ENCODE assay signal across 8 cellular contexts in the genomic region with DNA sequence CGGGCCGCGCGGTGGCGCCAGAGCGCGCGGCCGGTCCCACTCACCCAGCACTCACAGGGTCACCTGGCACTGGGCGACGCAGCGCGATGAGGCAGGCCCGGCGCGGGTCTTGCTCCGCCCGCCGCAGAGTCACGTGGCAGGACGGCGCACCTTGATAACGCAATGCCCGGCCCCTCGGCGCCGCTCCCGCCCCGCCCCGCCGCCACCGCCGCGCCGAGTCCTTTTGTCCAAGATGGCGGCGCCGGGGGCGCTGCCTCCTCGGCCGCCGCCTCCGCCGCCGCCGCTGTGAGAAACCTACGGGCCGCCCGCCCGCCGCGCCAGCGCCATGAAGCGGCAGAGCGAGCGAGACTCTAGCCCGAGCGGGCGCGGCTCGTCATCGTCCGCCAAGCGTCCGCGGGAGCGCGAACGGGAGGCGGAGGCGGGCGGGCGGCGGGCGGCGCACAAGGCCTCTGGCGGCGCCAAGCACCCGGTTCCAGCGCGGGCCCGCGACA. TPM values are rescaled to one million over a fixed set of nuclear protein-coding genes. Genes with fewer than 3 reads are reported as not detected.
A peak's percentile ranks its signal among the peaks of the same experiment; 100 is the strongest.
DNase-seq lines count a peak whose midpoint lies in the region; TF ChIP-seq lines count a peak whose summit lies in the region.

A gene with protein sequence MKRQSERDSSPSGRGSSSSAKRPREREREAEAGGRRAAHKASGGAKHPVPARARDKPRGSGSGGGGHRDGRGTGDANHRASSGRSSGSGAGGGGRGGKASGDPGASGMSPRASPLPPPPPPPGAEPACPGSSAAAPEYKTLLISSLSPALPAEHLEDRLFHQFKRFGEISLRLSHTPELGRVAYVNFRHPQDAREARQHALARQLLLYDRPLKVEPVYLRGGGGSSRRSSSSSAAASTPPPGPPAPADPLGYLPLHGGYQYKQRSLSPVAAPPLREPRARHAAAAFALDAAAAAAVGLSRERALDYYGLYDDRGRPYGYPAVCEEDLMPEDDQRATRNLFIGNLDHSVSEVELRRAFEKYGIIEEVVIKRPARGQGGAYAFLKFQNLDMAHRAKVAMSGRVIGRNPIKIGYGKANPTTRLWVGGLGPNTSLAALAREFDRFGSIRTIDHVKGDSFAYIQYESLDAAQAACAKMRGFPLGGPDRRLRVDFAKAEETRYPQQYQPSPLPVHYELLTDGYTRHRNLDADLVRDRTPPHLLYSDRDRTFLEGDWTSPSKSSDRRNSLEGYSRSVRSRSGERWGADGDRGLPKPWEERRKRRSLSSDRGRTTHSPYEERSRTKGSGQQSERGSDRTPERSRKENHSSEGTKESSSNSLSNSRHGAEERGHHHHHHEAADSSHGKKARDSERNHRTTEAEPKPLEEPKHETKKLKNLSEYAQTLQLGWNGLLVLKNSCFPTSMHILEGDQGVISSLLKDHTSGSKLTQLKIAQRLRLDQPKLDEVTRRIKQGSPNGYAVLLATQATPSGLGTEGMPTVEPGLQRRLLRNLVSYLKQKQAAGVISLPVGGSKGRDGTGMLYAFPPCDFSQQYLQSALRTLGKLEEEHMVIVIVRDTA (plus strand): TSS at position 211 of the 491 bp plus-strand sequence. CDS start 115 bp downstream, at position 326.

- H3K9me3 ChIP-seq in ES-I3 (ENCODE audit: control insufficient read depth, insufficient read depth, low read length) (peaks cover 8% of the 10 kb centered on the region; the same call in 1 of the 2 replicates), neural progenitor cell (ENCODE audit: low read depth) (no peaks in the 10 kb centered on the region), subcutaneous abdominal adipose tissue (ENCODE audit: control insufficient read depth in 5 of 5, low read length in 5 of 5) (no peaks in the 10 kb centered on the region)

- H3K27ac Mint-ChIP-seq in neural progenitor cell: peak within 1 kb of the TSS; percentile 66

- H2AFZ ChIP-seq in neural progenitor cell (replicated peaks): peak within 1 kb of the TSS; percentile 80

- peak; percentile 99 for DNase-seq in H7
- DNase-seq in M059J (ENCODE audit: low read depth): peak; percentile 92
- peak; percentile 70 for DNase-seq in SIG-M5 (lab: John Stamatoyannopoulos, UW)
- peak; percentile 96 for DNase-seq in activated gamma-delta T cell treated with Interleukin-2 at 50 U/mL for 16 hours
- DNase-seq in foreskin fibroblast: peak; percentile 97 to 99
- DNase-seq in neural progenitor cell (ENCODE audit: low spot score): peak; percentile 99

- H3K4me1 Mint-ChIP-seq in neural progenitor cell: peaks cover 47% of the 10 kb centered on the region

- H3K27me3 ChIP-seq in H7 (ENCODE audit: control insufficient read depth, insufficient read depth, low read length) (no peaks in the 10 kb centered on the region), neural progenitor cell (no peaks in the 10 kb centered on the region), subcutaneous abdominal adipose tissue (ENCODE audit: control insufficient read depth in 5 of 5, insufficient read depth in 4 of 5, low read length in 5 of 5) (no peaks in the 10 kb centered on the region)

- H3K9ac ChIP-seq in ES-I3 (ENCODE audit: low read depth, low read length) (peak within 1 kb of the TSS; percentile 75), neural progenitor cell (peak within 1 kb of the TSS; percentile 99), subcutaneous abdominal adipose tissue (ENCODE audit: low read length in 5 of 5) (peak within 1 kb of the TSS in 4 of 5 donors; percentile 68 to 86 (median 80))

- H3K4me2 ChIP-seq in neural progenitor cell: peak within 1 kb of the TSS; percentile 96

- H3K4me1 ChIP-seq in ES-I3 (ENCODE audit: insufficient read depth, low read length): peaks cover 4% of the 10 kb centered on the region
- H3K4me1 ChIP-seq in neural progenitor cell: peaks cover 36% of the 10 kb centered on the region
- H3K4me1 ChIP-seq in subcutaneous abdominal adipose tissue (ENCODE audit: control insufficient read depth in 5 of 5, insufficient read depth in 5 of 5, low read length in 5 of 5): peaks cover 15 to 72% (median 67%) of the 10 kb centered on the region in 5 donors

- TF ChIP-seq CTCF in foreskin fibroblast (IDR thresholded peaks at IDR 0.05; ENCODE audit: low read depth, low read length) (peak; percentile 81), neural progenitor cell (IDR thresholded peaks at IDR 0.05) (peak; percentile 69)

- H3K27ac ChIP-seq in neural progenitor cell (peak within 1 kb of the TSS; percentile 92), subcutaneous abdominal adipose tissue (ENCODE audit: low read depth, low read length) (peak within 1 kb of the TSS; percentile 67)

- H3K4me3 Mint-ChIP-seq in neural progenitor cell: peak within 1 kb of the TSS; percentile 87

- peaks cover 71% of the 10 kb centered on the region for H3K79me2 ChIP-seq in neural progenitor cell (ENCODE audit: low read depth)

- peaks cover 15% of the 10 kb centered on the region for H3K27me3 Mint-ChIP-seq in neural progenitor cell (ENCODE audit: insufficient read depth, low read depth)

- H3F3A ChIP-seq in neural progenitor cell (ENCODE audit: low read depth): peaks cover 65% of the 10 kb centered on the region

- peak within 1 kb of the TSS; percentile 64 for H3K4me3 ChIP-seq in H7 (ENCODE audit: insufficient read depth, low read depth, low read length)
- H3K4me3 ChIP-seq in foreskin fibroblast (ENCODE audit: low read depth in 1 of 2, low read length in 2 of 2): peak within 1 kb of the TSS; percentile 64 to 66
- H3K4me3 ChIP-seq in neural progenitor cell: peak within 1 kb of the TSS; percentile 92
- H3K4me3 ChIP-seq in subcutaneous abdominal adipose tissue (ENCODE audit: low read depth in 1 of 5, low read length in 5 of 5): peak within 1 kb of the TSS; percentile 67 to 80 (median 74)

- H4K20me1 ChIP-seq in neural progenitor cell (ENCODE audit: low read depth): peaks cover 73% of the 10 kb centered on the region

- H3K36me3 ChIP-seq in ES-I3 (ENCODE audit: insufficient read depth, low read length): peaks cover 47% of the 10 kb centered on the region
- peaks cover 54% of the 10 kb centered on the region for H3K36me3 ChIP-seq in H7 (replicated peaks; ENCODE audit: control insufficient read depth, insufficient read depth, low read length)
- H3K36me3 ChIP-seq in neural progenitor cell: peaks cover 14% of the 10 kb centered on the region
- peaks cover 0 to 69% (median 55%) of the 10 kb centered on the region in 5 donors for H3K36me3 ChIP-seq in subcutaneous abdominal adipose tissue (ENCODE audit: control insufficient read depth in 5 of 5, insufficient read depth in 5 of 5, low read length in 5 of 5)

- peaks cover 48% of the 10 kb centered on the region for H3K36me3 Mint-ChIP-seq in neural progenitor cell

- H3K9me3 Mint-ChIP-seq in neural progenitor cell: peaks cover 14% of the 10 kb centered on the region

RNA-seq across cellular contexts. Expression of the gene that starts here (rescaled TPM):
- total RNA-seq in H7 (2014; rRNA removed; shearing (Covaris generic)): 29.3 and 30.0 TPM in 2 replicates
- 7.7 and 13.3 TPM in 2 replicates for total RNA-seq in M059J (2014; rRNA removed; shearing (Covaris generic))
- total RNA-seq in neural progenitor cell (ENCODE audit: low replicate concordance): 28.1 and 47.9 TPM in 2 replicates

Comparison
In these comparisons a context has a peak if more than half of its experiments do, and no peak if none do; other contexts are left out.
1. Peak in every context shown above with its lines: DNase-seq, H3K4me3 ChIP-seq and H3K27ac ChIP-seq.